Comparison of ENCODE assay signal across 8 cellular contexts in the genomic region with DNA sequence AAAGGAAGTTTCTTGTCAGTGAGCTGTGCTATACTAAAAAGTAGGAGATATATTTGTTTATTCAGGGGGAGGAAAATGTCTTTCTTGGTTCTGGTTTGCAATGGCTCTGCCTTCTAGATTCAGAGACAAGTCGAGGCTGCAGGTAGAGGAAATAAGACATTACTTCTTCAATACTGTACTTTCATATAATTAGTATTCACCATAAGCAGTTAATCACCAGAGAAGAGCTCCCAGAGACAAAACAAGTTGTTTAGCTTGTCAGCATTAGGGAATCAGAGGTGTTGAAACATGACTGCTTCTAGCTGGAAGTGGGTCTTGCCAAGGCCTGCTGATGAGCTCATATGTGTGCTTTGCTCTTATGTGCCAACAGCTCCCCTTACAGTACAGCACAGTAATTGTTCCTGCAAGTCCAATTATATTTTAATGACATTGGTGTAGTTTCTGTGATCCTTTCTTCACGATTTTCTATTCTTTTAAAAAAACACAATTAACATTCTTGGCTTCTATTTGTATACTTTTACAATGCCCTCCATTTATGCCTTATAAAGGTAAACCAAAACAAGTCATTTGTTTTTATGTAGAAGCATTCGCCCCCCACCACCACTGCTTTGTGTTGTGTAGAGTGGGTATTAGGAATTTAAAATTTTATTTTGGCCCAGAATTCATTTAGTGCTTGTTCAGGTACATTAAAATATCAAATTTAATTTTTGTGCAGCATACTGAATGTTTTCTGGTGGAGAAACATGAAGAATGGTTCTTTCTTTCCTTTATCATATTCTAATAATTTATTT.
A peak's percentile ranks its signal among the peaks of the same experiment; 100 is the strongest.
DNase-seq lines count a peak whose midpoint lies in the region; ATAC-seq and TF ChIP-seq lines count a peak whose summit lies in the region.

No MANE protein-coding gene starts in this region.

- no peaks in the 10 kb centered on the region for H3K9me3 ChIP-seq in CD4-positive, CD25-positive, alpha-beta regulatory T cell (ENCODE audit: control insufficient read depth in 2 of 2, low read length in 2 of 2)

- H3K27ac Mint-ChIP-seq in CD4-positive, CD25-positive, alpha-beta regulatory T cell = peak overlapping the region in 2 of 3 donors; percentile 1 to 28

- peaks cover 0 to 4% (median 0%) of the 10 kb centered on the region in 4 donors for H3K4me1 Mint-ChIP-seq in CD4-positive, CD25-positive, alpha-beta regulatory T cell

- 38% methylated on average over 3 of the region's 3 CpGs for WGBS in lower leg skin, 2 donors

- TF ChIP-seq CTCF in lower leg skin (IDR thresholded peaks at IDR 0.05) = no peak

- intact Hi-C loops in lower leg skin (cut with DNase I; ENCODE audit: low total_unique reads) = loop anchor here (5.0 to 10.0 kb wide), 2 partner anchors 311 to 659 kb away; no protein-coding TSS in a partner anchor

- no peaks in the 10 kb centered on the region for H3K27me3 Mint-ChIP-seq in CD4-positive, CD25-positive, alpha-beta regulatory T cell

- peak; percentile 6 to 67 (median 49) for DNase-seq in CD4-positive, CD25-positive, alpha-beta regulatory T cell
- DNase-seq in NCI-H2081 (lab: John Stamatoyannopoulos, UW) = peak; percentile 55 to 90
- DNase-seq in T-helper 9 cell = peak; percentile 2
- DNase-seq in effector CD4-positive, alpha-beta T cell = peak; percentile 5
- DNase-seq in lower leg skin (ENCODE audit: low spot score in 2 of 2) = peak; percentile 84 to 89
- peak; percentile 92 for DNase-seq in superior temporal gyrus (ENCODE audit: extremely low spot score)

- H3K4me3 ChIP-seq in CD4-positive, CD25-positive, alpha-beta regulatory T cell (ENCODE audit: low read depth, low read length) = no peak overlapping the region
- H3K4me3 ChIP-seq in lower leg skin (ENCODE audit: low read depth, poor library complexity, severe bottlenecking) = no peak overlapping the region

- H3K27me3 ChIP-seq in CD4-positive, CD25-positive, alpha-beta regulatory T cell (ENCODE audit: control insufficient read depth, insufficient read depth, low read length) = no peaks in the 10 kb centered on the region

- peak; percentile 81 to 83 for ATAC-seq in CD4-positive, CD25-positive, alpha-beta regulatory T cell (ENCODE audit: low read depth in 2 of 2)
- ATAC-seq in GM18861 (IDR thresholded peaks at IDR 0.05; ENCODE audit: unreplicated experiment) (peak; percentile 89), HG03060 (IDR thresholded peaks at IDR 0.05; ENCODE audit: low read depth, unreplicated experiment) (peak; percentile 66)

- no peak overlapping the region for H3K27ac ChIP-seq in CD4-positive, CD25-positive, alpha-beta regulatory T cell (ENCODE audit: insufficient read depth, low read length, poor library complexity, severe bottlenecking)

- no peak overlapping the region for H3K4me3 Mint-ChIP-seq in CD4-positive, CD25-positive, alpha-beta regulatory T cell

- H3K36me3 ChIP-seq in CD4-positive, CD25-positive, alpha-beta regulatory T cell (ENCODE audit: control insufficient read depth, insufficient read depth, low read length) = no peaks in the 10 kb centered on the region

- H3K9me3 Mint-ChIP-seq in CD4-positive, CD25-positive, alpha-beta regulatory T cell = peaks cover 0 to 1% (median 0%) of the 10 kb centered on the region in 7 donors

- no peaks in the 10 kb centered on the region for H3K36me3 Mint-ChIP-seq in CD4-positive, CD25-positive, alpha-beta regulatory T cell

- H3K4me1 ChIP-seq in CD4-positive, CD25-positive, alpha-beta regulatory T cell (ENCODE audit: control insufficient read depth, insufficient read depth, low read length, poor library complexity, severe bottlenecking) = no peaks in the 10 kb centered on the region

- TF ChIP-seq POLR2A in lower leg skin (IDR thresholded peaks at IDR 0.05) = no peak

Comparison
In these comparisons a context has a peak if more than half of its experiments do, and no peak if none do; other contexts are left out.
1. DNase-seq: peak in every context shown above with its lines; median percentile 92 in superior temporal gyrus; 86 in lower leg skin; 72 in NCI-H2081; 49 in CD4-positive, CD25-positive, alpha-beta regulatory T cell; 5 in effector CD4-positive, alpha-beta T cell; 2 in T-helper 9 cell.